Comparison of ENCODE assay signal across 9 cellular contexts in genomic region chr7:81501220-81501619, GRCh38.
DNase-seq lines count a peak whose midpoint lies in the region; ATAC-seq and TF ChIP-seq lines count a peak whose summit lies in the region.
"Had no signal": no experiment of that assay in that cellular context is flagged by ENCODE, and none has a peak within 500 bp of the region (broad histone marks: within the 10 kb centered on the region; RNA-seq: fewer than 3 reads in every experiment).

No MANE protein-coding gene starts in this region.

- no peak for ATAC-seq in HG02623 (IDR thresholded peaks at IDR 0.05; ENCODE audit: unreplicated experiment)
- no peak for ATAC-seq in HG03457 (IDR thresholded peaks at IDR 0.05; ENCODE audit: unreplicated experiment)
- no peak for ATAC-seq in activated CD8-positive, alpha-beta T cell treated with anti-CD3 and anti-CD28 coated beads for 36 hours
- no peak for ATAC-seq in GM19328 (IDR thresholded peaks at IDR 0.05; ENCODE audit: unreplicated experiment)

- H4K20me1 ChIP-seq in MM.1S (ENCODE audit: insufficient read depth, low read length): no peaks in the 10 kb centered on the region

- no peak overlapping the region for H3K27ac ChIP-seq in MM.1S (ENCODE audit: low read length)

- POLR2A ChIA-PET in activated CD8-positive, alpha-beta T cell treated with anti-CD3 and anti-CD28 coated beads for 36 hours (lab: Charles Lee): no interaction called here

- no peaks in the 10 kb centered on the region for H3K27me3 Mint-ChIP-seq in activated CD8-positive, alpha-beta T cell treated with anti-CD3 and anti-CD28 coated beads for 36 hours
- H3K27me3 Mint-ChIP-seq: activated CD4-positive, alpha-beta memory T cell treated with anti-CD3 and anti-CD28 coated beads, Interleukin-2, amount 10 ng/mL, durations not matched to agents 7 days and 5 days had no signal

- H3K27ac Mint-ChIP-seq in activated CD8-positive, alpha-beta T cell treated with anti-CD3 and anti-CD28 coated beads for 36 hours: no peak overlapping the region
- H3K27ac Mint-ChIP-seq: activated CD4-positive, alpha-beta memory T cell treated with anti-CD3 and anti-CD28 coated beads, Interleukin-2, amount 10 ng/mL, durations not matched to agents 7 days and 5 days had no signal

- H3K36me3 Mint-ChIP-seq in activated CD8-positive, alpha-beta T cell treated with anti-CD3 and anti-CD28 coated beads for 36 hours (ENCODE audit: low read depth): no peaks in the 10 kb centered on the region

- H3K4me2 ChIP-seq in MM.1S (ENCODE audit: low read depth, low read length): no peak overlapping the region

- no peaks in the 10 kb centered on the region for H3K4me1 Mint-ChIP-seq in activated CD8-positive, alpha-beta T cell treated with anti-CD3 and anti-CD28 coated beads for 36 hours (ENCODE audit: low read depth)
- H3K4me1 Mint-ChIP-seq: activated CD4-positive, alpha-beta memory T cell treated with anti-CD3 and anti-CD28 coated beads, Interleukin-2, amount 10 ng/mL, durations not matched to agents 7 days and 5 days had no signal

- H3K9me3 Mint-ChIP-seq in activated CD8-positive, alpha-beta T cell treated with anti-CD3 and anti-CD28 coated beads for 36 hours: no peaks in the 10 kb centered on the region
- H3K9me3 Mint-ChIP-seq: activated CD4-positive, alpha-beta memory T cell treated with anti-CD3 and anti-CD28 coated beads, Interleukin-2, amount 10 ng/mL, durations not matched to agents 7 days and 5 days had no signal

- DNase-seq in DMS 273 (lab: John Stamatoyannopoulos, UW; ENCODE audit: unreplicated experiment) (peak; percentile 82), MM.1S (peak; percentile 47), myocyte (ENCODE audit: low read depth) (peak; percentile 60)
- DNase-seq in activated CD8-positive, alpha-beta T cell treated with anti-CD3 and anti-CD28 coated beads for 36 hours: no peak
- DNase-seq: activated CD4-positive, alpha-beta memory T cell treated with anti-CD3 and anti-CD28 coated beads, Interleukin-2, amount 10 ng/mL, durations not matched to agents 7 days and 5 days had no signal

- no peaks in the 10 kb centered on the region for H3K9me2 ChIP-seq in MM.1S (replicated peaks; ENCODE audit: insufficient read depth, low read length)

- no peaks in the 10 kb centered on the region for H3K79me2 ChIP-seq in MM.1S (ENCODE audit: low read length)

- no peak overlapping the region for H2AFZ ChIP-seq in MM.1S (ENCODE audit: low read length)

- intact Hi-C loops in activated CD8-positive, alpha-beta T cell treated with anti-CD3 and anti-CD28 coated beads for 36 hours (cut with micrococcal nuclease): no loop called here

- H3K27me3 ChIP-seq in MM.1S (replicated peaks; ENCODE audit: insufficient read depth, low read length): no peaks in the 10 kb centered on the region

- no peak overlapping the region for H3K9ac ChIP-seq in MM.1S (ENCODE audit: low read length)

- H3K36me3 ChIP-seq in MM.1S (replicated peaks; ENCODE audit: insufficient read depth, low read length): no peaks in the 10 kb centered on the region

- no peaks in the 10 kb centered on the region for H3K9me3 ChIP-seq in MM.1S (replicated peaks; ENCODE audit: insufficient read depth, low read length)

- peaks cover 2% of the 10 kb centered on the region; the same call in 1 of the 2 replicates for H3K4me1 ChIP-seq in MM.1S (ENCODE audit: low read length)

- TF ChIP-seq CTCF in MM.1S (IDR thresholded peaks at IDR 0.05; ENCODE audit: low read length): peak; percentile 39
- 0 out of 2 replicates have a peak, but pooled peaks have one; percentile 11 for TF ChIP-seq CTCF in WI38 (IDR thresholded peaks at IDR 0.05; ENCODE audit: low read depth, low read length)
- TF ChIP-seq CTCF in activated CD8-positive, alpha-beta T cell treated with anti-CD3 and anti-CD28 coated beads for 36 hours (IDR thresholded peaks at IDR 0.05): no peak

- no peak overlapping the region for H3K4me3 ChIP-seq in MM.1S (ENCODE audit: low read length)
- H3K4me3 ChIP-seq in WI38 (ENCODE audit: low read depth, low read length): no peak overlapping the region

- H3K4me3 Mint-ChIP-seq in activated CD8-positive, alpha-beta T cell treated with anti-CD3 and anti-CD28 coated beads for 36 hours: no peak overlapping the region
- H3K4me3 Mint-ChIP-seq: activated CD4-positive, alpha-beta memory T cell treated with anti-CD3 and anti-CD28 coated beads, Interleukin-2, amount 10 ng/mL, durations not matched to agents 7 days and 5 days had no signal

- H3F3A ChIP-seq in MM.1S (ENCODE audit: insufficient read depth, low read length): no peaks in the 10 kb centered on the region

- CTCF ChIA-PET in activated CD8-positive, alpha-beta T cell treated with anti-CD3 and anti-CD28 coated beads for 36 hours (lab: Charles Lee): interaction anchor here (1.1 kb wide), 1 partner anchor 509 kb away, joined by 3 read pairs; no protein-coding TSS in a partner anchor
